Comparison of ENCODE assay signal across 14 cellular contexts in genomic region chr15:40420071-40420713, GRCh38. TPM values are rescaled to one million over a fixed set of nuclear protein-coding genes. Genes with fewer than 3 reads are reported as not detected.
DNase-seq lines count a peak whose midpoint lies in the region; ATAC-seq and TF ChIP-seq lines count a peak whose summit lies in the region.
"Had no signal": no experiment of that assay in that cellular context is flagged by ENCODE, and none has a peak within 500 bp of the region (broad histone marks: within the 10 kb centered on the region; RNA-seq: fewer than 3 reads in every experiment).

No MANE protein-coding gene starts in this region.

- no peaks in the 10 kb centered on the region; the same call in 1 of the 2 replicates for H4K20me1 ChIP-seq in GM23338 (replicated peaks; ENCODE audit: insufficient read depth)

- 51% methylated on average over 11 of the region's 11 CpGs for WGBS in prostate gland
- WGBS in neuronal stem cell (ENCODE audit: extremely low coverage in 2 of 2, insufficient read length in 2 of 2, insufficient replicate concordance in 1 of 2), 2 donors: no CpG with 5 or more reads among the region's 11 CpGs

- no peaks in the 10 kb centered on the region for H3K9me3 Mint-ChIP-seq in GM23338
- H3K9me3 Mint-ChIP-seq: activated naive CD4-positive, alpha-beta T cell treated with anti-CD3 and anti-CD28 coated beads, Interleukin-2, amount 50 U/mL, for 24 hours had no signal

- H3K27me3 Mint-ChIP-seq in GM23338 (ENCODE audit: insufficient read depth, low read depth, poor library complexity): peaks cover 17% of the 10 kb centered on the region
- H3K27me3 Mint-ChIP-seq: activated CD4-positive, alpha-beta T cell treated with anti-CD3 and anti-CD28 coated beads for 36 hours; activated naive CD4-positive, alpha-beta T cell treated with anti-CD3 and anti-CD28 coated beads, Interleukin-2, amount 50 U/mL, for 24 hours had no signal

- H3K27me3 ChIP-seq in GM23338 (ENCODE audit: insufficient read depth) (0 out of 2 replicates have a peak, but pooled peaks cover 5% of the 10 kb centered on the region), prostate gland (replicated peaks; ENCODE audit: insufficient read depth) (no peaks in the 10 kb centered on the region), neuronal stem cell (ENCODE audit: control insufficient read depth in 3 of 3, insufficient read depth in 3 of 3, low read depth in 1 of 3, low read length in 3 of 3) (peaks cover 0 to 2% (median 0%) of the 10 kb centered on the region in 3 experiments)
- H3K27me3 ChIP-seq: brain microvascular endothelial cell, hepatocyte had no signal

- H3K27ac ChIP-seq in GM23338 (ENCODE audit: low read depth): peak overlapping the region; percentile 18; the same call in 1 of the 2 replicates
- peak overlapping the region; percentile 67 for H3K27ac ChIP-seq in RWPE1
- peak overlapping the region; percentile 73 to 77 for H3K27ac ChIP-seq in prostate gland
- H3K27ac ChIP-seq in neuronal stem cell (replicated peaks; ENCODE audit: low read length): no peak overlapping the region
- H3K27ac ChIP-seq: brain microvascular endothelial cell, hepatocyte had no signal

- DNase-seq in GM23338 (ENCODE audit: low spot score) (no peak), RWPE1 (ENCODE audit: low spot score) (no peak), left cardiac atrium (no peak), prostate gland (ENCODE audit: low spot score) (peak; percentile 56), neuronal stem cell (ENCODE audit: low spot score) (no peak), activated gamma-delta T cell (lab: John Stamatoyannopoulos, UW) (no peak), NCI-H2081 treated with DMSO at 0.1 percent for 48 hours (lab: John Stamatoyannopoulos, UW) (no peak)
- DNase-seq: activated CD4-positive, alpha-beta T cell treated with anti-CD3 and anti-CD28 coated beads for 36 hours; brain microvascular endothelial cell; NCI-H146; NCI-H510A treated with DMSO at 0.1 percent for 48 hours had no signal

- H3K4me1 ChIP-seq in GM23338 (ENCODE audit: insufficient read depth) (peaks cover 16% of the 10 kb centered on the region), prostate gland (replicated peaks) (peaks cover 15% of the 10 kb centered on the region), neuronal stem cell (ENCODE audit: control insufficient read depth in 2 of 2, insufficient read depth in 1 of 2, low read depth in 1 of 2, low read length in 2 of 2) (peaks cover 3 to 4% of the 10 kb centered on the region in 2 donors)

- H2BK12ac ChIP-seq in neuronal stem cell (ENCODE audit: low read length): no peak overlapping the region

- no peak overlapping the region for H3K23ac ChIP-seq in neuronal stem cell (ENCODE audit: low read depth, low read length, poor library complexity)

- H3K4me3 Mint-ChIP-seq in GM23338: no peak overlapping the region
- H3K4me3 Mint-ChIP-seq: activated CD4-positive, alpha-beta T cell treated with anti-CD3 and anti-CD28 coated beads for 36 hours; activated naive CD4-positive, alpha-beta T cell treated with anti-CD3 and anti-CD28 coated beads, Interleukin-2, amount 50 U/mL, for 24 hours had no signal

- H2BK5ac ChIP-seq in neuronal stem cell (ENCODE audit: low read length): no peak overlapping the region

- H3K9me2 ChIP-seq in GM23338 (ENCODE audit: insufficient read depth): no peaks in the 10 kb centered on the region

- H3K36me3 ChIP-seq in GM23338 (ENCODE audit: insufficient read depth) (0 out of 2 replicates have a peak, but pooled peaks cover 9% of the 10 kb centered on the region), prostate gland (peaks cover 5 to 16% of the 10 kb centered on the region in 2 donors), neuronal stem cell (replicated peaks in 1 of 2; ENCODE audit: control insufficient read depth in 2 of 2, insufficient read depth in 2 of 2, low read length in 2 of 2) (peaks cover 15 to 29% of the 10 kb centered on the region in 2 donors)

- no peak overlapping the region for H3K18ac ChIP-seq in neuronal stem cell (ENCODE audit: low read length)

- intact Hi-C loops in left cardiac atrium (cut with DNase I) (loop anchor here (2.0 to 10.0 kb wide), 6 partner anchors 51 to 205 kb away; partner anchors contain the start of genes ANKRD63 (in 1 of the 2), CCDC9B (in 1 of the 2) and INAFM2 (in 1 of the 2)), prostate gland (cut with DNase I) (loop anchor here (10.0 kb wide), 1 partner anchor 375 kb away; no protein-coding TSS in a partner anchor)

- H3K4me3 ChIP-seq in GM23338 (no peak overlapping the region), prostate gland (no peak overlapping the region), neuronal stem cell (ENCODE audit: low read length in 2 of 2) (no peak overlapping the region)
- H3K4me3 ChIP-seq: hepatocyte had no signal

- no peak overlapping the region for H3K4ac ChIP-seq in neuronal stem cell (ENCODE audit: low read length)

- ATAC-seq in GM23338 (no peak), left cardiac atrium (peak; percentile 35 to 53), HG03280 (IDR thresholded peaks at IDR 0.05; ENCODE audit: unreplicated experiment) (no peak)
- ATAC-seq: activated CD4-positive, alpha-beta T cell treated with anti-CD3 and anti-CD28 coated beads for 36 hours had no signal

- POLR2A ChIA-PET in RWPE1 (lab: Yijun Ruan, JAX; ENCODE audit: low non-redundant PET): no interaction called here

- no peak for TF ChIP-seq POLR2A in prostate gland (IDR thresholded peaks at IDR 0.05)

- no peak overlapping the region for H4K8ac ChIP-seq in neuronal stem cell (ENCODE audit: low read depth, low read length)

- TF ChIP-seq CTCF in GM23338 (conservative IDR thresholded peaks at IDR 0.05; ENCODE audit: low read depth in 2 of 2) (no peak), RWPE1 (conservative IDR thresholded peaks at IDR 0.05; ENCODE audit: low read depth) (no peak), prostate gland (IDR thresholded peaks at IDR 0.05) (no peak)

- H3K27ac Mint-ChIP-seq in GM23338: no peak overlapping the region
- H3K27ac Mint-ChIP-seq: activated CD4-positive, alpha-beta T cell treated with anti-CD3 and anti-CD28 coated beads for 36 hours; activated naive CD4-positive, alpha-beta T cell treated with anti-CD3 and anti-CD28 coated beads, Interleukin-2, amount 50 U/mL, for 24 hours had no signal

- H4K91ac ChIP-seq in neuronal stem cell (ENCODE audit: low read depth, low read length, poor library complexity): no peak overlapping the region

- no peak overlapping the region for H2BK120ac ChIP-seq in neuronal stem cell (ENCODE audit: low read depth, low read length)

- H3F3A ChIP-seq in GM23338 (replicated peaks; ENCODE audit: low read depth): peaks cover 16% of the 10 kb centered on the region

- H3K36me3 Mint-ChIP-seq in GM23338 (ENCODE audit: low read depth): peaks cover 26% of the 10 kb centered on the region

- CTCF ChIA-PET in RWPE1 (lab: Yijun Ruan, JAX): interaction anchor here (0.7 to 1.5 kb wide), 3 partner anchors 20 to 140 kb away, joined by 3 to 5 read pairs (median 3); partner anchors contain the start of gene BAHD1

- H2AFZ ChIP-seq in GM23338 (no peak overlapping the region), neuronal stem cell (ENCODE audit: low read length) (no peak overlapping the region)
- H2AFZ ChIP-seq: hepatocyte had no signal

- H3K9ac ChIP-seq in neuronal stem cell (ENCODE audit: low read depth, low read length, poor library complexity): no peak overlapping the region

- H3K14ac ChIP-seq in neuronal stem cell (ENCODE audit: low read length): no peak overlapping the region

- peaks cover 8% of the 10 kb centered on the region; the same call in 2 of the 3 replicates for H3K4me1 Mint-ChIP-seq in GM23338
- H3K4me1 Mint-ChIP-seq: activated CD4-positive, alpha-beta T cell treated with anti-CD3 and anti-CD28 coated beads for 36 hours; activated naive CD4-positive, alpha-beta T cell treated with anti-CD3 and anti-CD28 coated beads, Interleukin-2, amount 50 U/mL, for 24 hours had no signal

- peaks cover 1% of the 10 kb centered on the region for H3K79me1 ChIP-seq in neuronal stem cell (ENCODE audit: low read depth, low read length)

- H3K4me2 ChIP-seq in GM23338: no peak overlapping the region
- no peak overlapping the region for H3K4me2 ChIP-seq in neuronal stem cell (ENCODE audit: insufficient read depth, low read length, poor library complexity, severe bottlenecking)
- H3K4me2 ChIP-seq: hepatocyte had no signal

- H2BK15ac ChIP-seq in neuronal stem cell (ENCODE audit: low read length): no peak overlapping the region

- no peaks in the 10 kb centered on the region for H3K9me3 ChIP-seq in prostate gland
- no peaks in the 10 kb centered on the region for H3K9me3 ChIP-seq in neuronal stem cell (replicated peaks in 1 of 2; ENCODE audit: control insufficient read depth in 2 of 2, insufficient read depth in 1 of 2, low read depth in 1 of 2, low read length in 2 of 2)

- no peaks in the 10 kb centered on the region for H3K79me2 ChIP-seq in GM23338 (replicated peaks; ENCODE audit: insufficient read depth)
- H3K79me2 ChIP-seq: hepatocyte had no signal

- H2AK5ac ChIP-seq in neuronal stem cell (ENCODE audit: low read depth, low read length): no peak overlapping the region

TF ChIP-seq in GM23338, 12 proteins besides CTCF, POLR2A, EP300 and RAD21 (continues in another document):
- no peak for TF ChIP-seq EZH2 (IDR thresholded peaks at IDR 0.05; ENCODE audit: low read depth, unreplicated experiment)

RNA-seq across cellular contexts. Expression of gene IVD, which starts 14.6 kb away (rescaled TPM):
- total RNA-seq in GM23338 (2014; rRNA removed; shearing (Covaris generic)): 64.0 and 75.4 TPM in 2 replicates
- 53.5 and 54.1 TPM in 2 replicates for polyA plus RNA-seq in GM23338 (2016; fragmentation: Nextera tagmentation; extraction: Ambion mirVana)
- 10 to 100 TPM; 58.4 to 63.4 TPM for total RNA-seq in left cardiac atrium
- total RNA-seq in prostate gland: 100 to 1,000 TPM; 112 to 115 TPM
- polyA plus RNA-seq in neuronal stem cell (2013, experiment 1 of 2): 22.3 TPM
- 23.4 TPM for polyA plus RNA-seq in neuronal stem cell (2013, experiment 2 of 2)

RNA-seq across cellular contexts. Expression of gene BAHD1, which starts 20.6 kb away (rescaled TPM):
- total RNA-seq in GM23338 (2014; rRNA removed; shearing (Covaris generic)): 32.4 and 40.1 TPM in 2 replicates
- 11.2 and 11.6 TPM in 2 replicates for polyA plus RNA-seq in GM23338 (2016; fragmentation: Nextera tagmentation; extraction: Ambion mirVana)
- total RNA-seq in left cardiac atrium (10 to 100 TPM; 14.5 to 14.8 TPM), prostate gland (10 to 100 TPM; 17.0 to 39.4 TPM)
- 13.7 TPM for polyA plus RNA-seq in neuronal stem cell (2013, experiment 1 of 2)
- 14.1 TPM for polyA plus RNA-seq in neuronal stem cell (2013, experiment 2 of 2)

RNA-seq across cellular contexts. Expression of gene KNSTRN, which starts 37.7 kb away (rescaled TPM):
- total RNA-seq in GM23338 (2014; rRNA removed; shearing (Covaris generic)): 67.9 and 76.4 TPM in 2 replicates
- polyA plus RNA-seq in GM23338 (2016; fragmentation: Nextera tagmentation; extraction: Ambion mirVana): 62.7 and 80.4 TPM in 2 replicates
- total RNA-seq in left cardiac atrium (1 to 10 TPM; 7.2 to 8.0 TPM), prostate gland (10 to 100 TPM; 12.9 to 19.8 TPM)
- polyA plus RNA-seq in neuronal stem cell (2013, experiment 1 of 2): 81.2 TPM
- 77.0 TPM for polyA plus RNA-seq in neuronal stem cell (2013, experiment 2 of 2)

RNA-seq across cellular contexts. Expression of gene CHST14, which starts 50.6 kb away (rescaled TPM):
- 15.6 and 17.9 TPM in 2 replicates for total RNA-seq in GM23338 (2014; rRNA removed; shearing (Covaris generic))
- 8.4 and 10.0 TPM in 2 replicates for polyA plus RNA-seq in GM23338 (2016; fragmentation: Nextera tagmentation; extraction: Ambion mirVana)
- total RNA-seq in left cardiac atrium (10 to 100 TPM in 1 of 2 donors, 1 to 10 TPM in 1; 9.9 to 10.7 TPM), prostate gland (10 to 100 TPM; 14.9 to 22.3 TPM)
- polyA plus RNA-seq in neuronal stem cell (2013, experiment 1 of 2): 24.1 TPM
- polyA plus RNA-seq in neuronal stem cell (2013, experiment 2 of 2): 23.7 TPM

Comparison
In these comparisons a context has a peak if more than half of its experiments do, and no peak if none do; other contexts are left out.
1. ATAC-seq: peak in left cardiac atrium (2 of 2); none in GM23338 (single experiment) and HG03280 (single experiment).